Comparison of ENCODE assay signal across 17 cellular contexts in genomic region chr7:94241402-94241925, GRCh38.
DNase-seq lines count a peak whose midpoint lies in the region; ATAC-seq and TF ChIP-seq lines count a peak whose summit lies in the region.
"Had no signal": no experiment of that assay in that cellular context is flagged by ENCODE, and none has a peak within 500 bp of the region (broad histone marks: within the 10 kb centered on the region; RNA-seq: fewer than 3 reads in every experiment).

No MANE protein-coding gene starts in this region.

- H3K79me2 ChIP-seq in mesendoderm (ENCODE audit: control insufficient read depth, insufficient read depth, low read length): no peaks in the 10 kb centered on the region

- no peak overlapping the region for H4K8ac ChIP-seq in mesendoderm (ENCODE audit: low read depth, low read length)

- H3K27me3 ChIP-seq in right cardiac atrium (ENCODE audit: control insufficient read depth, insufficient read depth) (no peaks in the 10 kb centered on the region), heart left ventricle (no peaks in the 10 kb centered on the region), mesendoderm (ENCODE audit: insufficient read depth, low read length, poor library complexity) (no peaks in the 10 kb centered on the region)
- H3K27me3 ChIP-seq: BLaER1 had no signal

- no peak overlapping the region for H3K27ac ChIP-seq in right cardiac atrium (ENCODE audit: low read length)
- no peak overlapping the region for H3K27ac ChIP-seq in heart left ventricle
- no peak overlapping the region for H3K27ac ChIP-seq in mesendoderm (ENCODE audit: low read depth, low read length)
- H3K27ac ChIP-seq: 22Rv1, BLaER1 had no signal

- TF ChIP-seq CTCF in heart left ventricle (IDR thresholded peaks at IDR 0.05): no peak
- TF ChIP-seq CTCF in fibroblast of pulmonary artery (IDR thresholded peaks at IDR 0.05; ENCODE audit: low read length, missing control alignments): no peak

- no peak overlapping the region for H3K9ac ChIP-seq in mesendoderm (ENCODE audit: low read length)
- H3K9ac ChIP-seq: BLaER1 had no signal

- no peak overlapping the region for H2BK120ac ChIP-seq in mesendoderm (ENCODE audit: low read depth, low read length)

- no peak overlapping the region for H4K5ac ChIP-seq in mesendoderm (ENCODE audit: low read length)

- H3K9me3 ChIP-seq in right cardiac atrium (ENCODE audit: control insufficient read depth, low read length): no peaks in the 10 kb centered on the region
- no peaks in the 10 kb centered on the region for H3K9me3 ChIP-seq in heart left ventricle
- H3K9me3 ChIP-seq: BLaER1 had no signal

- intact Hi-C loops in right cardiac atrium (cut with DNase I): no loop called here
- intact Hi-C loops in heart left ventricle (cut with DNase I): no loop called here

- ATAC-seq in right cardiac atrium: peak; percentile 61 to 69
- no peak for ATAC-seq in heart left ventricle
- no peak; the same call in 2 of the 3 replicates for ATAC-seq in SK-N-SH treated with all-trans-retinoic acid at 6 μM for 48 hours

- H3K56ac ChIP-seq in mesendoderm (ENCODE audit: low read length): no peak overlapping the region

- no peak overlapping the region for H2AK5ac ChIP-seq in mesendoderm (ENCODE audit: low read length)

- no peak overlapping the region for H3K4me2 ChIP-seq in mesendoderm (ENCODE audit: low read length)
- H3K4me2 ChIP-seq: BLaER1 had no signal

- H2BK5ac ChIP-seq in mesendoderm (ENCODE audit: low read length): no peak overlapping the region

- H3K36me3 ChIP-seq in heart left ventricle (no peaks in the 10 kb centered on the region), mesendoderm (ENCODE audit: control insufficient read depth, insufficient read depth, low read length) (no peaks in the 10 kb centered on the region)
- H3K36me3 ChIP-seq: BLaER1 had no signal

- H3K4me1 ChIP-seq in right cardiac atrium (ENCODE audit: control insufficient read depth, insufficient read depth, low read length) (peaks cover 3% of the 10 kb centered on the region), heart left ventricle (peaks cover 0 to 16% (median 0%) of the 10 kb centered on the region in 12 donors), mesendoderm (ENCODE audit: control insufficient read depth, low read depth, low read length) (no peaks in the 10 kb centered on the region)
- H3K4me1 ChIP-seq: BLaER1 had no signal

- H3K79me1 ChIP-seq in mesendoderm (ENCODE audit: low read length): no peaks in the 10 kb centered on the region

- H3K4me3 ChIP-seq in right cardiac atrium (ENCODE audit: low read length): no peak overlapping the region
- H3K4me3 ChIP-seq in heart left ventricle: no peak overlapping the region
- no peak overlapping the region for H3K4me3 ChIP-seq in fibroblast of pulmonary artery (replicated peaks; ENCODE audit: low read depth, low read length)
- no peak overlapping the region for H3K4me3 ChIP-seq in mesendoderm (ENCODE audit: low read length)
- H3K4me3 ChIP-seq: BLaER1 had no signal

- H3K18ac ChIP-seq in mesendoderm (ENCODE audit: low read length): no peak overlapping the region

- WGBS in right cardiac atrium: 51% methylated on average over 3 of the region's 3 CpGs
- WGBS in heart left ventricle, 4 donors: 61 to 73% (median 69%) methylated on average over 3 of the region's 3 CpGs
- WGBS in mesendoderm (ENCODE audit: extremely low coverage, insufficient coverage, low lambda C conversion rate): no CpG with 5 or more reads among the region's 3 CpGs

- TF ChIP-seq POLR2A in heart left ventricle (IDR thresholded peaks at IDR 0.05): no peak

- no peak overlapping the region for H2BK15ac ChIP-seq in mesendoderm (replicated peaks; ENCODE audit: low read depth)

- DNase-seq in right cardiac atrium: no peak
- no peak for DNase-seq in heart left ventricle
- peak; percentile 28 for DNase-seq in fibroblast of pulmonary artery (ENCODE audit: low read depth)
- DNase-seq in mesendoderm: peak; percentile 70
- no peak for DNase-seq in NK-92 (lab: John Stamatoyannopoulos, UW; ENCODE audit: unreplicated experiment)
- DNase-seq in iPS-NIHi7 (ENCODE audit: extremely low spot score): no peak
- no peak for DNase-seq in GDM1 (lab: John Stamatoyannopoulos, UW)
- DNase-seq: CD4-positive, alpha-beta T cell; CD8-positive, alpha-beta memory T cell; DMS 273 treated with DMSO at 0.1 percent for 48 hours; DMS79; EL; H7; HCEC 1CT had no signal

- no peak overlapping the region for H3K23ac ChIP-seq in mesendoderm (ENCODE audit: low read length)

- no peak overlapping the region for H3K4ac ChIP-seq in mesendoderm (ENCODE audit: low read depth, low read length)

TF ChIP-seq in SK-N-SH treated with all-trans-retinoic acid at 6 μM for 48 hours, 23 proteins besides CTCF, POLR2A, EP300 and RAD21:
- TF ChIP-seq TCF4 (CRISPR knock-in tag; IDR thresholded peaks at IDR 0.05; ENCODE audit: borderline replicate concordance): peak; percentile 26; the same call in 1 of the 2 replicates
- TF ChIP-seq GLIS3 (CRISPR knock-in tag; IDR thresholded peaks at IDR 0.05): no peak
- no peak for TF ChIP-seq ZC3H10 (CRISPR knock-in tag; IDR thresholded peaks at IDR 0.05)
- no peak for TF ChIP-seq POU6F1 (CRISPR knock-in tag; IDR thresholded peaks at IDR 0.05; ENCODE audit: borderline replicate concordance, low read depth)
- no peak for TF ChIP-seq ISL1 (CRISPR knock-in tag; IDR thresholded peaks at IDR 0.05)
- no peak for TF ChIP-seq ZNF70 (CRISPR knock-in tag; IDR thresholded peaks at IDR 0.05)
- TF ChIP-seq ARNTL (CRISPR knock-in tag; IDR thresholded peaks at IDR 0.05; ENCODE audit: borderline replicate concordance, low read depth): no peak
- peak; percentile 51; the same call in 1 of the 2 replicates for TF ChIP-seq TSHZ2 (CRISPR knock-in tag; IDR thresholded peaks at IDR 0.05)
- TF ChIP-seq RARB (CRISPR knock-in tag; IDR thresholded peaks at IDR 0.05): no peak
- no peak for TF ChIP-seq OSR1 (CRISPR knock-in tag; IDR thresholded peaks at IDR 0.05)
- no peak for TF ChIP-seq PPARA (CRISPR knock-in tag; IDR thresholded peaks at IDR 0.05; ENCODE audit: borderline replicate concordance)
- peak; percentile 20; the same call in 1 of the 2 replicates for TF ChIP-seq ESRRG (CRISPR knock-in tag; IDR thresholded peaks at IDR 0.05)

Comparison
In these comparisons a context has a peak if more than half of its experiments do, and no peak if none do; other contexts are left out.
1. ATAC-seq: peak in right cardiac atrium (2 of 2); none in heart left ventricle (0 of 4) and SK-N-SH treated with all-trans-retinoic acid at 6 μM for 48 hours (single experiment).
2. DNase-seq: peak in fibroblast of pulmonary artery (single experiment) and mesendoderm (single experiment); none in right cardiac atrium (0 of 3), heart left ventricle (0 of 5), NK-92 (single experiment), iPS-NIHi7 (single experiment) and GDM1 (single experiment).